Comparison of ENCODE assay signal across 24 cellular contexts in the genomic region with DNA sequence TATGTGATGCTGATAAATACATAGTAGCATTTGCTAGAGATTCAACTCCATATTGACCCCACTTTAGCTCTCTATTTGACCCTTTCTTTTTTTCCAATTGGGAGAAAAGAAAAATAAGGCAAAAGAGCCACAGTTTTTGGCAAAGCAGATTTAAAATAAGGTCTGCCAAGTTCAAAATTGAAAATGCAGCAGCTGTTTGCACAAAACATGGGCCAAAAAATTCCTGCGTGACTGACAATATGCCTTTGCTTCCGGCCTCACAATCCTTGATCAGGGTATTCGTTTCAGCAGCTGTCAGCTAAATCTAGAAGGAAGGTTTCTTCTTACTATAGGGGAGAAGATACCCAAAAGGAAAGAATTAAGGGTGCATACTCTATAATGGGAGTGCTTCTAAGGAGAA.
DNase-seq lines count a peak whose midpoint lies in the region; ATAC-seq and TF ChIP-seq lines count a peak whose summit lies in the region.
"Had no signal": no experiment of that assay in that cellular context is flagged by ENCODE, and none has a peak within 500 bp of the region (broad histone marks: within the 10 kb centered on the region; RNA-seq: fewer than 3 reads in every experiment).

No MANE protein-coding gene starts in this region.

- TF ChIP-seq CTCF in fibroblast of pulmonary artery (IDR thresholded peaks at IDR 0.05; ENCODE audit: low read length, missing control alignments) (no peak), parathyroid adenoma (IDR thresholded peaks at IDR 0.05) (no peak), Peyer's patch (IDR thresholded peaks at IDR 0.05) (no peak)

- TF ChIP-seq POLR2A in Peyer's patch (IDR thresholded peaks at IDR 0.05) = no peak

- no peak for ATAC-seq in HG03045 (IDR thresholded peaks at IDR 0.05; ENCODE audit: unreplicated experiment)
- no peak for ATAC-seq in HG03135 (IDR thresholded peaks at IDR 0.05; ENCODE audit: unreplicated experiment)
- ATAC-seq: activated CD8-positive, alpha-beta T cell treated with anti-CD3 and anti-CD28 coated beads for 36 hours; HCT116; naive thymus-derived CD4-positive, alpha-beta T cell had no signal

- H3K9me3 ChIP-seq in parathyroid adenoma (ENCODE audit: control insufficient read depth, low read length) (no peaks in the 10 kb centered on the region), Peyer's patch (no peaks in the 10 kb centered on the region)
- H3K9me3 ChIP-seq: BLaER1 treated with 17β-estradiol and CSF1 and Interleukin-3, amounts not matched to agents 10 nM and 100 nM; thyroid gland had no signal

- H3K4me3 ChIP-seq in fibroblast of pulmonary artery (replicated peaks; ENCODE audit: low read depth, low read length) = no peak overlapping the region
- H3K4me3 ChIP-seq in parathyroid adenoma (ENCODE audit: low read depth, low read length) = no peak overlapping the region
- no peak overlapping the region for H3K4me3 ChIP-seq in Peyer's patch
- H3K4me3 ChIP-seq: BLaER1 treated with 17β-estradiol and CSF1 and Interleukin-3, amounts not matched to agents 10 nM and 100 nM; thyroid gland had no signal

- H3K79me2 ChIP-seq in parathyroid adenoma = no peaks in the 10 kb centered on the region

- H3K9ac ChIP-seq in parathyroid adenoma = no peak overlapping the region
- H3K9ac ChIP-seq: BLaER1 treated with 17β-estradiol and CSF1 and Interleukin-3, amounts not matched to agents 10 nM and 100 nM had no signal

- H2AFZ ChIP-seq in parathyroid adenoma = peak overlapping the region; percentile 73

- H3K27me3 ChIP-seq in parathyroid adenoma (ENCODE audit: control insufficient read depth, insufficient read depth, low read length) (no peaks in the 10 kb centered on the region), Peyer's patch (no peaks in the 10 kb centered on the region)
- H3K27me3 ChIP-seq: BLaER1 treated with 17β-estradiol and CSF1 and Interleukin-3, amounts not matched to agents 10 nM and 100 nM; thyroid gland had no signal

- H3K27ac ChIP-seq in parathyroid adenoma (peak overlapping the region; percentile 77), Peyer's patch (no peak overlapping the region)
- H3K27ac ChIP-seq: BLaER1 treated with 17β-estradiol and CSF1 and Interleukin-3, amounts not matched to agents 10 nM and 100 nM; thyroid gland had no signal

- DNase-seq in GM03348 (ENCODE audit: low spot score) = peak; percentile 11
- DNase-seq in NCI-H446 treated with DMSO at 0.1 percent for 48 hours (lab: John Stamatoyannopoulos, UW) = peak; percentile 84
- peak; percentile 46 for DNase-seq in fibroblast of pulmonary artery (ENCODE audit: low read depth)
- no peak for DNase-seq in Peyer's patch
- no peak for DNase-seq in GOT3 (lab: John Stamatoyannopoulos, UW)
- DNase-seq: ACHN; activated CD8-positive, alpha-beta T cell treated with anti-CD3 and anti-CD28 coated beads for 36 hours; activated effector memory CD4-positive, alpha-beta T cell treated with anti-CD3 and anti-CD28 coated beads, Interleukin-2, amount 50 U/mL, for 16 hours; COR-L47; effector CD4-positive, alpha-beta T cell; naive thymus-derived CD4-positive, alpha-beta T cell; NCI-H1930; NCI-H226; NCI-H82; occipital lobe; SHP77; stimulated activated CD4-positive, alpha-beta T cell treated with anti-CD3 and anti-CD28 coated beads, Interleukin-12 subunit alpha, Interleukin-12 subunit beta, amount 100 ng/mL, for 4 hours; stimulated activated naive CD4-positive, alpha-beta T cell treated with Interleukin-2 at 50 U/mL for 16 hours; thyroid gland had no signal

- no peak overlapping the region for H3K4me2 ChIP-seq in parathyroid adenoma (ENCODE audit: low read length)
- H3K4me2 ChIP-seq: BLaER1 treated with 17β-estradiol and CSF1 and Interleukin-3, amounts not matched to agents 10 nM and 100 nM had no signal

- H3K36me3 ChIP-seq in parathyroid adenoma (ENCODE audit: control insufficient read depth, insufficient read depth, low read length) = no peaks in the 10 kb centered on the region
- H3K36me3 ChIP-seq in Peyer's patch = no peaks in the 10 kb centered on the region
- H3K36me3 ChIP-seq: BLaER1 treated with 17β-estradiol and CSF1 and Interleukin-3, amounts not matched to agents 10 nM and 100 nM; thyroid gland had no signal

- H3K4me1 ChIP-seq in parathyroid adenoma (peaks cover 33% of the 10 kb centered on the region), Peyer's patch (no peaks in the 10 kb centered on the region)
- H3K4me1 ChIP-seq: BLaER1 treated with 17β-estradiol and CSF1 and Interleukin-3, amounts not matched to agents 10 nM and 100 nM; thyroid gland had no signal

Comparison
In these comparisons a context has a peak if more than half of its experiments do, and no peak if none do; other contexts are left out.
1. DNase-seq: peak in GM03348 (single experiment), NCI-H446 treated with DMSO at 0.1 percent for 48 hours (single experiment) and fibroblast of pulmonary artery (single experiment); none in Peyer's patch (0 of 3) and GOT3 (single experiment).